9 cellular contexts compared by ENCODE assay signal in the genomic region with DNA sequence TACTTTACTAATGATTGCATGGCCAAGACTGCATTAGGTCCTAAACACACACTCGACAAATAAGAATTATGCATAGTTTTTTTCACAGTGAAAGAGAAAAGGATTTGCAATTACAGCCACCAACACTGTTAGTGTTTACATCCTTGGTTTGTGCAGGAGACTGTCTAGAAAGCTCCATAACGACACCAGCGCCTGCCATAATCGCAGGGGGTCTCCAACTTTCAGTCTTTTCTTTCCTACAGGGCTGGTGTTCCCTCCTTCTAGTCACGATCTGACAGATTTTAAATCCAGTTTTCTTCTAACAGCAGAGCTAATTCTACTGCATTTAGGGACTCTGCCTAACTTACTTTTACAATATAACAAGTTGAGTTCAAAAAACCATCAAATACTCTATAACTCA. TPM values are rescaled to one million over a fixed set of nuclear protein-coding genes. Genes with fewer than 3 reads are reported as not detected.
DNase-seq lines count a peak whose midpoint lies in the region; FAIRE-seq and TF ChIP-seq lines count a peak whose summit lies in the region.
"Had no signal": no experiment of that assay in that cellular context is flagged by ENCODE, and none has a peak within 500 bp of the region (broad histone marks: within the 10 kb centered on the region; RNA-seq: fewer than 3 reads in every experiment).

No MANE protein-coding gene starts in this region.

- H3K4me2 ChIP-seq in astrocyte (ENCODE audit: low read length): peak overlapping the region; percentile 87
- H3K4me2 ChIP-seq in skeletal muscle satellite cell (ENCODE audit: low read length): peak overlapping the region; percentile 83

- DNase-seq in H7 (peak; percentile 9), astrocyte (ENCODE audit: low read depth) (no peak), SW480 (ENCODE audit: low spot score) (no peak), HuH-7.5 (ENCODE audit: low spot score) (no peak), GF-D8 (lab: John Stamatoyannopoulos, UW) (no peak), RKO (ENCODE audit: low spot score) (no peak)
- DNase-seq: activated B cell treated with CpG ODN at 0.5 μM for 24 hours had no signal

- no peak for FAIRE-seq in astrocyte (lab: Jason Lieb, UNC)

- H3K27ac ChIP-seq in astrocyte (ENCODE audit: low read depth, low read length) (peak overlapping the region; percentile 45), layer of hippocampus (ENCODE audit: low read depth, low read length) (peak overlapping the region; percentile 90)

- TF ChIP-seq CTCF in astrocyte (IDR thresholded peaks at IDR 0.05; ENCODE audit: insufficient read depth, low read depth, low read length): no peak

- no peaks in the 10 kb centered on the region for H3K27me3 Mint-ChIP-seq in astrocyte (ENCODE audit: low read depth, unreplicated experiment)
- H3K27me3 Mint-ChIP-seq: activated B cell treated with CpG ODN at 0.5 μM for 24 hours had no signal

- H3K9me3 Mint-ChIP-seq in astrocyte (ENCODE audit: unreplicated experiment): no peaks in the 10 kb centered on the region
- H3K9me3 Mint-ChIP-seq: activated B cell treated with CpG ODN at 0.5 μM for 24 hours had no signal

- no peaks in the 10 kb centered on the region for H3K36me3 Mint-ChIP-seq in astrocyte (ENCODE audit: low read depth, unreplicated experiment)

- H3K36me3 ChIP-seq in H7 (replicated peaks; ENCODE audit: control insufficient read depth, insufficient read depth, low read length) (no peaks in the 10 kb centered on the region), astrocyte (ENCODE audit: insufficient read depth, low read length) (no peaks in the 10 kb centered on the region), skeletal muscle satellite cell (ENCODE audit: insufficient read depth, low read length) (no peaks in the 10 kb centered on the region)

- H2AFZ ChIP-seq in astrocyte (ENCODE audit: low read depth, low read length): no peak overlapping the region

- H3K4me1 Mint-ChIP-seq in astrocyte (ENCODE audit: low read depth, unreplicated experiment): peaks cover 21% of the 10 kb centered on the region

- H3K4me3 Mint-ChIP-seq in astrocyte (ENCODE audit: unreplicated experiment): no peak overlapping the region

- H3K9ac ChIP-seq in astrocyte (ENCODE audit: low read length): peak overlapping the region; percentile 61
- peak overlapping the region; percentile 42 for H3K9ac ChIP-seq in skeletal muscle satellite cell (ENCODE audit: low read depth, low read length)

- H3K4me3 ChIP-seq in H7 (ENCODE audit: insufficient read depth, low read depth, low read length) (no peak overlapping the region), astrocyte (ENCODE audit: insufficient read depth, low read depth, low read length) (peak overlapping the region; percentile 49), skeletal muscle satellite cell (ENCODE audit: low read length) (peak overlapping the region; percentile 58)

- H4K20me1 ChIP-seq in astrocyte (ENCODE audit: insufficient read depth, low read length): no peaks in the 10 kb centered on the region

- peaks cover 27% of the 10 kb centered on the region for H3K4me1 ChIP-seq in astrocyte (ENCODE audit: insufficient read depth, low read length)
- H3K4me1 ChIP-seq in skeletal muscle satellite cell (ENCODE audit: control insufficient read depth, insufficient read depth, low read length): peaks cover 47% of the 10 kb centered on the region

- H3K9me3 ChIP-seq in astrocyte (ENCODE audit: insufficient read depth, low read depth, low read length) (no peaks in the 10 kb centered on the region), skeletal muscle satellite cell (replicated peaks; ENCODE audit: low read length) (no peaks in the 10 kb centered on the region)

- H3K27ac Mint-ChIP-seq in astrocyte (ENCODE audit: unreplicated experiment): no peak overlapping the region

- peaks cover 16% of the 10 kb centered on the region for H3K79me2 ChIP-seq in astrocyte (ENCODE audit: insufficient read depth, low read length)

- H3K27me3 ChIP-seq in H7 (ENCODE audit: control insufficient read depth, insufficient read depth, low read length) (no peaks in the 10 kb centered on the region), astrocyte (ENCODE audit: insufficient read depth, low read length) (no peaks in the 10 kb centered on the region), layer of hippocampus (ENCODE audit: control insufficient read depth, insufficient read depth, low read length) (no peaks in the 10 kb centered on the region), skeletal muscle satellite cell (ENCODE audit: control insufficient read depth, insufficient read depth, low read length) (no peaks in the 10 kb centered on the region)

RNA-seq across cellular contexts. Expression of gene CLASP2, which starts 58.0 kb away (rescaled TPM):
- 41.0 and 41.1 TPM in 2 replicates for total RNA-seq in H7 (2014; rRNA removed; shearing (Covaris generic))
- total RNA-seq in astrocyte: 56.3 and 65.0 TPM in 2 replicates
- 35.0 and 35.6 TPM in 2 replicates for total RNA-seq in skeletal muscle satellite cell (2012; rRNA removed)
